8 cellular contexts compared by ENCODE assay signal in genomic region chr3:97872209-97873042, GRCh38. TPM values are rescaled to one million over a fixed set of nuclear protein-coding genes. Genes with fewer than 3 reads are reported as not detected.
DNase-seq lines count a peak whose midpoint lies in the region; ATAC-seq and TF ChIP-seq lines count a peak whose summit lies in the region.

No MANE protein-coding gene starts in this region.

- H3K4me1 ChIP-seq in A673 (ENCODE audit: insufficient read depth, low read length, poor library complexity, severe bottlenecking), result peaks cover 10% of the 10 kb centered on the region
- H3K4me1 ChIP-seq in breast epithelium, result no peaks in the 10 kb centered on the region
- peaks cover 0 to 6% of the 10 kb centered on the region in 2 donors for H3K4me1 ChIP-seq in naive thymus-derived CD4-positive, alpha-beta T cell (ENCODE audit: control insufficient read depth in 2 of 2, insufficient read depth in 2 of 2, low read length in 2 of 2)
- H3K4me1 ChIP-seq in SJCRH30, result no peaks in the 10 kb centered on the region

- peak overlapping the region in 5 of 9 donors; percentile 55 to 90 (median 74) for H3K27ac Mint-ChIP-seq in naive thymus-derived CD4-positive, alpha-beta T cell

- no peak for TF ChIP-seq POLR2A in breast epithelium (IDR thresholded peaks at IDR 0.05)

- peaks cover 0 to 36% (median 0%) of the 10 kb centered on the region in 5 donors for H3K36me3 Mint-ChIP-seq in naive thymus-derived CD4-positive, alpha-beta T cell

- H3K27me3 ChIP-seq in A673 (replicated peaks; ENCODE audit: insufficient read depth, low read depth, low read length, poor library complexity) (no peaks in the 10 kb centered on the region), breast epithelium (no peaks in the 10 kb centered on the region), SJCRH30 (no peaks in the 10 kb centered on the region)
- H3K27me3 ChIP-seq in naive thymus-derived CD4-positive, alpha-beta T cell (ENCODE audit: control insufficient read depth in 2 of 2, insufficient read depth in 2 of 2, low read length in 2 of 2), result no peaks in the 10 kb centered on the region

- TF ChIP-seq CTCF in A673 (conservative IDR thresholded peaks at IDR 0.05; ENCODE audit: low read depth, low read length) (no peak), breast epithelium (IDR thresholded peaks at IDR 0.05) (no peak)

- CTCF ChIA-PET in A673 (lab: Charles Lee), result no interaction called here
- CTCF ChIA-PET in naive thymus-derived CD4-positive, alpha-beta T cell (lab: Charles Lee), result no interaction called here

- POLR2A ChIA-PET in A673 (lab: Charles Lee; ENCODE audit: low non-redundant PET), result no interaction called here
- POLR2A ChIA-PET in naive thymus-derived CD4-positive, alpha-beta T cell (lab: Charles Lee), result interaction anchor here (0.7 kb wide), 1 partner anchor 68 kb away, joined by 3 read pairs; no protein-coding TSS in a partner anchor

- BruUV-seq in A673 (replicated peaks; lab: Mats Ljungman, UMichigan), result no TSS peak

- H3K4me3 ChIP-seq in A673 (ENCODE audit: low read depth, low read length, poor library complexity, severe bottlenecking) (no peak overlapping the region), breast epithelium (no peak overlapping the region), SJCRH30 (no peak overlapping the region)
- H3K4me3 ChIP-seq in naive thymus-derived CD4-positive, alpha-beta T cell (ENCODE audit: low read length), result peak overlapping the region; percentile 14

- peak overlapping the region in 8 of 10 donors; percentile 4 to 73 (median 57) for H3K4me3 Mint-ChIP-seq in naive thymus-derived CD4-positive, alpha-beta T cell

- peak; percentile 54 for DNase-seq in A673 (ENCODE audit: low spot score)
- DNase-seq in NCI-H226, result peak; percentile 84
- no peak for DNase-seq in breast epithelium (ENCODE audit: low spot score in 2 of 2)
- DNase-seq in naive thymus-derived CD4-positive, alpha-beta T cell, result peak in 3 of 9 donors; percentile 1 to 21 (median 13)
- DNase-seq in SJCRH30, result no peak
- DNase-seq in SKM-1 (lab: John Stamatoyannopoulos, UW; ENCODE audit: unreplicated experiment), result no peak

- H3K4me1 Mint-ChIP-seq in naive thymus-derived CD4-positive, alpha-beta T cell, result peaks cover 0 to 22% (median 15%) of the 10 kb centered on the region in 7 donors

- peaks cover 0 to 5% (median 0%) of the 10 kb centered on the region in 11 donors for H3K9me3 Mint-ChIP-seq in naive thymus-derived CD4-positive, alpha-beta T cell

- no peak overlapping the region for H3K27ac ChIP-seq in A673 (ENCODE audit: low read depth, low read length, poor library complexity, severe bottlenecking)
- H3K27ac ChIP-seq in breast epithelium, result peak overlapping the region; percentile 8 to 40
- no peak overlapping the region for H3K27ac ChIP-seq in naive thymus-derived CD4-positive, alpha-beta T cell (ENCODE audit: low read depth, low read length)
- H3K27ac ChIP-seq in SJCRH30, result no peak overlapping the region

- peak; percentile 31 for ATAC-seq in naive thymus-derived CD4-positive, alpha-beta T cell
- ATAC-seq in HG02623 (IDR thresholded peaks at IDR 0.05; ENCODE audit: unreplicated experiment) (no peak), HG03095 (IDR thresholded peaks at IDR 0.05; ENCODE audit: unreplicated experiment) (no peak)

- H3K27me3 Mint-ChIP-seq in naive thymus-derived CD4-positive, alpha-beta T cell, result no peaks in the 10 kb centered on the region

- H3K9me3 ChIP-seq in A673 (ENCODE audit: low read depth, low read length, poor library complexity, severe bottlenecking), result no peaks in the 10 kb centered on the region
- H3K9me3 ChIP-seq in breast epithelium, result no peaks in the 10 kb centered on the region
- H3K9me3 ChIP-seq in naive thymus-derived CD4-positive, alpha-beta T cell (ENCODE audit: control insufficient read depth in 2 of 3, low read length in 3 of 3), result no peaks in the 10 kb centered on the region
- H3K9me3 ChIP-seq in SJCRH30 (replicated peaks), result no peaks in the 10 kb centered on the region

- intact Hi-C loops in A673 (cut with micrococcal nuclease; ENCODE audit: unreplicated experiment) (no loop called here), breast epithelium (cut with DNase I; ENCODE audit: low total_unique reads) (no loop called here)
- intact Hi-C loops in naive thymus-derived CD4-positive, alpha-beta T cell (cut with micrococcal nuclease), result loop anchor here (2.0 kb wide), 2 partner anchors 14 to 50 kb away; partner anchors contain the start of gene CRYBG3 (in 1 of the 2)

- no peaks in the 10 kb centered on the region for H3K36me3 ChIP-seq in A673 (ENCODE audit: insufficient read depth, low read length, poor library complexity, severe bottlenecking)
- no peaks in the 10 kb centered on the region for H3K36me3 ChIP-seq in breast epithelium
- H3K36me3 ChIP-seq in naive thymus-derived CD4-positive, alpha-beta T cell (ENCODE audit: control insufficient read depth in 2 of 3, insufficient read depth in 3 of 3, low read length in 3 of 3), result no peaks in the 10 kb centered on the region
- 0 out of 2 replicates have a peak, but pooled peaks cover 6% of the 10 kb centered on the region for H3K36me3 ChIP-seq in SJCRH30

RNA-seq across cellular contexts. Expression of gene CRYBG3, which starts 50.6 kb away (rescaled TPM):
- total RNA-seq in A673 (2021), result 8.6 and 8.7 TPM in 2 replicates
- total RNA-seq in breast epithelium, result 10 to 100 TPM; 25.5 to 37.9 (median 28.5) TPM
- total RNA-seq in naive thymus-derived CD4-positive, alpha-beta T cell, result 10 to 100 TPM in 1 of 5 experiments, 1 to 10 TPM in 4; 1.8 to 11.2 (median 5.1) TPM
- under 1 TPM; 0.86 to 0.92 TPM for polyA plus RNA-seq in naive thymus-derived CD4-positive, alpha-beta T cell
- 19.3 and 21.9 TPM in 2 replicates for total RNA-seq in SJCRH30 (2014; rRNA removed; shearing (Covaris generic))

Comparison
In these comparisons a context has a peak if more than half of its experiments do, and no peak if none do; other contexts are left out.
1. DNase-seq: peak in A673 (single experiment) and NCI-H226 (single experiment); none in breast epithelium (0 of 2), SJCRH30 (0 of 2) and SKM-1 (single experiment).
2. H3K27ac ChIP-seq: peak in breast epithelium (2 of 2); none in A673 (single experiment), naive thymus-derived CD4-positive, alpha-beta T cell (single experiment) and SJCRH30 (single experiment).
3. intact Hi-C loops: an anchor here in naive thymus-derived CD4-positive, alpha-beta T cell (2.0 kb wide); none called in A673 and breast epithelium.